In the genomic region with DNA sequence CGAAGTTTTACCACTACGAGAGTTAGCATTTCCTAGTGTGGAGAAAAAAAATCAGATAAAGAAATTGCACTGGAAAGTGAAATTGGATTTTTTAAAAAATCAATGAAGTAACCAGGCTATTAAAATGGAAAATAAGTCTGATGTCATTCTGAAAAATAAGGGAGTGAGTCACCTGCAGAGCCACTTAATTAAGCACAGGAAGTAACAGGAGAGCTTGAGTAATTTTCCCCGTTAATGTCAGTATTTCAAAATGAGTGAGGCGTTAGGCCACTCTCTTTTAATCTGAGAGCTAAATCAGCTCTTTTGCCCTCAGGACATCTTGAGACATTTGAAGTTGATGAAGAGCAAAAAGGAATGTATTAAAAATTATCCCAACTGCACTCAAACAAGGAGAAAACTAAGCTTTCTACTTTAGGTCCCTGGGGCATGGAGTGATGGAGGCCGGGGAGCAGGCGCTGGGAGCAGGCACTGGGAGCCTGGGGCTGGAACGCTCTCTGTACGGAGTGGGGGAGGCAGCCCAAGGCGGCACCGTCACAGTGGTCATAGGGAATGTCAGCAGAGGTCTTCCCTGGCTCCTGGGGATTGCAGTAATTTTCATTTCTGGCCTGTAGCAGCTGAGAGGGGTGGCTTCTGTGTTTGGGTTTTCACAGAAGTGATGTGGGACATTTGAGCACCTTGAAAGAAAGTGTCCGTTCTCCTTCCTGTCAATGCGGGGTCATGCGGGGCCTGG, we compare ENCODE assay signal across 8 cellular contexts.
A peak's percentile ranks its signal among the peaks of the same experiment; 100 is the strongest.
DNase-seq lines count a peak whose midpoint lies in the region; ATAC-seq, FAIRE-seq and TF ChIP-seq lines count a peak whose summit lies in the region.
"Not testable (repeated sequence)": the region's sequence is repeated elsewhere in the genome, so short reads cannot be mapped to it uniquely, and the experiment has no call there.

No MANE protein-coding gene starts in this region.

- H3K9ac ChIP-seq in OCI-LY3 (ENCODE audit: low read length); GM12878 (ENCODE audit: control insufficient read depth, insufficient read depth, low read length): not testable (repeated sequence)

- intact Hi-C loops in activated CD4-positive, alpha-beta T cell treated with anti-CD3 and anti-CD28 coated beads for 36 hours (cut with DNase I, micrococcal nuclease); GM12878 (cut with micrococcal nuclease; ENCODE audit: unreplicated experiment): not testable (repeated sequence)

- H3K36me3 ChIP-seq in OCI-LY3 (replicated peaks; ENCODE audit: low read depth, low read length); GM12878 (ENCODE audit: control insufficient read depth in 2 of 2, insufficient read depth in 2 of 2, low read length in 1 of 2): not testable (repeated sequence)

- POLR2A ChIA-PET in activated CD4-positive, alpha-beta T cell treated with anti-CD3 and anti-CD28 coated beads for 36 hours (lab: Charles Lee); GM12878 (lab: Charles Lee): not testable (repeated sequence)

- peak; percentile 28 for ATAC-seq in activated CD4-positive, alpha-beta T cell treated with anti-CD3 and anti-CD28 coated beads for 36 hours
- peak; percentile 27 for ATAC-seq in activated T-helper 17 cell treated with anti-CD3 and anti-CD28 coated beads, Interleukin-2, amount 50 U/mL, for 72 hours (replicated peaks)
- ATAC-seq in GM12878, result peak; percentile 70
- peak; percentile 50 for ATAC-seq in foreskin keratinocyte
- ATAC-seq in stimulated activated naive CD8-positive, alpha-beta T cell treated with anti-CD3 and anti-CD28 coated beads, Interleukin-15, amount 100 ng/mL, for 72 hours, result peak; percentile 16

- H3K4me1 ChIP-seq in OCI-LY3 (ENCODE audit: low read length), result peaks cover 15% of the 10 kb centered on the region
- not testable (repeated sequence) for H3K4me1 ChIP-seq in GM12878 (ENCODE audit: control insufficient read depth, insufficient read depth, low read length); foreskin keratinocyte

- not testable (repeated sequence) for H4K20me1 ChIP-seq in OCI-LY3 (ENCODE audit: insufficient read depth, low read length); GM12878 (ENCODE audit: control insufficient read depth, insufficient read depth)

- H3K9me3 Mint-ChIP-seq in activated CD4-positive, alpha-beta T cell treated with anti-CD3 and anti-CD28 coated beads for 36 hours (ENCODE audit: low read depth); activated T-helper 17 cell treated with anti-CD3 and anti-CD28 coated beads, Interleukin-2, amount 50 U/mL, for 72 hours; osteocyte (ENCODE audit: unreplicated experiment); stimulated activated naive CD8-positive, alpha-beta T cell treated with anti-CD3 and anti-CD28 coated beads, Interleukin-15, amount 100 ng/mL, for 72 hours: not testable (repeated sequence)

- in situ Hi-C loops in GM12878 (cut with MboI), result not testable (repeated sequence)

- CTCF ChIA-PET in activated CD4-positive, alpha-beta T cell treated with anti-CD3 and anti-CD28 coated beads for 36 hours (lab: Charles Lee); GM12878 (lab: Yijun Ruan, JAX): not testable (repeated sequence)

- TF ChIP-seq POLR2A in GM12878 (IDR thresholded peaks at IDR 0.05; ENCODE audit: low read depth, low read length), result not testable (repeated sequence)

- TF ChIP-seq EP300 in GM12878 (IDR thresholded peaks at IDR 0.05; ENCODE audit: borderline replicate concordance in 1 of 2, control insufficient read depth in 1 of 2, low read depth in 2 of 2, low read length in 2 of 2), result not testable (repeated sequence)

- peaks cover 22% of the 10 kb centered on the region for H3K4me1 Mint-ChIP-seq in activated CD4-positive, alpha-beta T cell treated with anti-CD3 and anti-CD28 coated beads for 36 hours
- H3K4me1 Mint-ChIP-seq in activated T-helper 17 cell treated with anti-CD3 and anti-CD28 coated beads, Interleukin-2, amount 50 U/mL, for 72 hours, result not testable (repeated sequence)
- H3K4me1 Mint-ChIP-seq in osteocyte (ENCODE audit: unreplicated experiment), result peaks cover 13% of the 10 kb centered on the region
- peaks cover 25% of the 10 kb centered on the region for H3K4me1 Mint-ChIP-seq in stimulated activated naive CD8-positive, alpha-beta T cell treated with anti-CD3 and anti-CD28 coated beads, Interleukin-15, amount 100 ng/mL, for 72 hours

- FAIRE-seq in GM12878 (lab: Jason Lieb, UNC), result not testable (repeated sequence)

- H3K27me3 ChIP-seq in OCI-LY3 (ENCODE audit: low read depth, low read length); GM12878 (replicated peaks in 1 of 2; ENCODE audit: control insufficient read depth in 2 of 2, insufficient read depth in 2 of 2, low read length in 1 of 2); foreskin keratinocyte: not testable (repeated sequence)

- peak overlapping the region; percentile 57 for H3K4me2 ChIP-seq in OCI-LY3 (ENCODE audit: low read length)
- H3K4me2 ChIP-seq in GM12878 (ENCODE audit: control insufficient read depth, insufficient read depth), result not testable (repeated sequence)

- H3K27me3 Mint-ChIP-seq in activated CD4-positive, alpha-beta T cell treated with anti-CD3 and anti-CD28 coated beads for 36 hours; activated T-helper 17 cell treated with anti-CD3 and anti-CD28 coated beads, Interleukin-2, amount 50 U/mL, for 72 hours; osteocyte (ENCODE audit: unreplicated experiment); stimulated activated naive CD8-positive, alpha-beta T cell treated with anti-CD3 and anti-CD28 coated beads, Interleukin-15, amount 100 ng/mL, for 72 hours: not testable (repeated sequence)

- WGBS in GM12878 (ENCODE audit: insufficient coverage, insufficient replicate concordance, low lambda C conversion rate, missing lambda C conversion rate), result 69% methylated on average over 10 of the region's 13 CpGs

- not testable (repeated sequence) for TF ChIP-seq CTCF in OCI-LY3 (IDR thresholded peaks at IDR 0.05; ENCODE audit: low read depth, low read length); GM12878 (IDR thresholded peaks at IDR 0.05 in 2 of 3, conservative IDR thresholded peaks at IDR 0.05 in 1 of 3; ENCODE audit: control insufficient read depth in 2 of 3, extremely low read depth in 1 of 3, insufficient read depth in 1 of 3, low read depth in 3 of 3, low read length in 3 of 3); foreskin keratinocyte (conservative IDR thresholded peaks at IDR 0.05); osteocyte (IDR thresholded peaks at IDR 0.05)

- not testable (repeated sequence) for H3K27ac Mint-ChIP-seq in activated CD4-positive, alpha-beta T cell treated with anti-CD3 and anti-CD28 coated beads for 36 hours; activated T-helper 17 cell treated with anti-CD3 and anti-CD28 coated beads, Interleukin-2, amount 50 U/mL, for 72 hours; osteocyte (ENCODE audit: unreplicated experiment)
- H3K27ac Mint-ChIP-seq in stimulated activated naive CD8-positive, alpha-beta T cell treated with anti-CD3 and anti-CD28 coated beads, Interleukin-15, amount 100 ng/mL, for 72 hours, result peak overlapping the region in 1 of 2 donors; percentile 89

- H3K36me3 Mint-ChIP-seq in activated CD4-positive, alpha-beta T cell treated with anti-CD3 and anti-CD28 coated beads for 36 hours (ENCODE audit: low read depth); activated T-helper 17 cell treated with anti-CD3 and anti-CD28 coated beads, Interleukin-2, amount 50 U/mL, for 72 hours (ENCODE audit: low read depth); osteocyte (ENCODE audit: unreplicated experiment): not testable (repeated sequence)

- not testable (repeated sequence) for BruUV-seq in GM12878 (replicated peaks; lab: Mats Ljungman, UMichigan)

- not testable (repeated sequence) for H3K4me3 ChIP-seq in OCI-LY3 (ENCODE audit: low read length); GM12878

- not testable (repeated sequence) for H3K79me2 ChIP-seq in OCI-LY3 (ENCODE audit: low read length); GM12878 (ENCODE audit: control insufficient read depth, insufficient read depth, low read length)

- SMC1A ChIA-PET in GM12878 (lab: Charles Lee; ENCODE audit: uncharacterized antibody, unreplicated experiment), result not testable (repeated sequence)

- not testable (repeated sequence) for H3K4me3 Mint-ChIP-seq in activated CD4-positive, alpha-beta T cell treated with anti-CD3 and anti-CD28 coated beads for 36 hours; activated T-helper 17 cell treated with anti-CD3 and anti-CD28 coated beads, Interleukin-2, amount 50 U/mL, for 72 hours; osteocyte (ENCODE audit: unreplicated experiment)
- H3K4me3 Mint-ChIP-seq in stimulated activated naive CD8-positive, alpha-beta T cell treated with anti-CD3 and anti-CD28 coated beads, Interleukin-15, amount 100 ng/mL, for 72 hours, result peak overlapping the region in 1 of 2 donors; percentile 41

- RAD21 ChIA-PET in GM12878 (lab: Charles Lee; ENCODE audit: unreplicated experiment), result not testable (repeated sequence)

- not testable (repeated sequence) for H3K27ac ChIP-seq in OCI-LY3 (ENCODE audit: low read length); GM12878 (ENCODE audit: control insufficient read depth, insufficient read depth); foreskin keratinocyte

- not testable (repeated sequence) for TF ChIP-seq RAD21 in GM12878 (IDR thresholded peaks at IDR 0.05; ENCODE audit: insufficient read depth, low read depth, low read length)

- not testable (repeated sequence) for H2AFZ ChIP-seq in OCI-LY3 (ENCODE audit: low read depth, low read length); GM12878 (ENCODE audit: control insufficient read depth, low read depth, low read length)

- DNase-seq in EL, result peak; percentile 38
- not testable (repeated sequence) for DNase-seq in activated CD4-positive, alpha-beta T cell treated with anti-CD3 and anti-CD28 coated beads for 36 hours; GM12878 (ENCODE audit: low read depth, low spot score); foreskin keratinocyte; stimulated activated naive CD8-positive, alpha-beta T cell treated with anti-CD3 and anti-CD28 coated beads, Interleukin-15, amount 100 ng/mL, for 72 hours
- DNase-seq in osteocyte (ENCODE audit: extremely low spot score, unreplicated experiment), result peak; percentile 46

- not testable (repeated sequence) for H3K9me3 ChIP-seq in OCI-LY3 (ENCODE audit: insufficient read depth, low read length); GM12878 (replicated peaks; ENCODE audit: control insufficient read depth, insufficient read depth, low read length)

Comparison
In these comparisons a context has a peak if more than half of its experiments do, and no peak if none do; other contexts are left out.
1. ATAC-seq: peak in every context shown above with its lines; median percentile 70 in GM12878; 50 in foreskin keratinocyte; 28 in activated CD4-positive, alpha-beta T cell treated with anti-CD3 and anti-CD28 coated beads for 36 hours; 27 in activated T-helper 17 cell treated with anti-CD3 and anti-CD28 coated beads, Interleukin-2, amount 50 U/mL, for 72 hours; 16 in stimulated activated naive CD8-positive, alpha-beta T cell treated with anti-CD3 and anti-CD28 coated beads, Interleukin-15, amount 100 ng/mL, for 72 hours.